37 cellular contexts compared by ENCODE assay signal in genomic region chr9:18753904-18754303, GRCh38.
"Had no signal": no experiment of that assay in that cellular context is flagged by ENCODE, and none has a peak within 500 bp of the region (broad histone marks: within the 10 kb centered on the region; RNA-seq: fewer than 3 reads in every experiment).

No MANE protein-coding gene starts in this region.

- H3K27ac Mint-ChIP-seq: activated B cell treated with CpG ODN at 0.5 μM for 24 hours; activated CD4-positive, alpha-beta memory T cell treated with anti-CD3 and anti-CD28 coated beads for 36 hours; activated CD4-positive, alpha-beta T cell treated with anti-CD3 and anti-CD28 coated beads, Interleukin-2, amount 10 ng/mL, durations not matched to agents 24 days and 14 days; activated CD8-positive, alpha-beta T cell treated with anti-CD3 and anti-CD28 coated beads for 36 hours; activated naive CD4-positive, alpha-beta T cell treated with anti-CD3 and anti-CD28 coated beads for 36 hours; activated naive CD4-positive, alpha-beta T cell treated with anti-CD3 and anti-CD28 coated beads, Interleukin-2, amount 50 U/mL, for 24 hours; activated naive CD8-positive, alpha-beta T cell; activated naive CD8-positive, alpha-beta T cell treated with anti-CD3 and anti-CD28 coated beads, Interleukin-2, amount 10 ng/mL, durations not matched to agents 7 days and 5 days; activated naive CD8-positive, alpha-beta T cell treated with anti-CD3 and anti-CD28 coated beads, Interleukin-2, amount 50 U/mL, for 24 hours; activated T-cell treated with anti-CD3 and anti-CD28 coated beads, Interleukin-2, amount 50 U/mL, for 72 hours; activated T-helper 1 cell treated with anti-CD3 and anti-CD28 coated beads, Interleukin-12 subunit alpha, Interleukin-12 subunit beta, Interleukin-2, Interleukin-4 antibody, amounts not matched to agents 30 ng/mL and 10 ng/mL and 1 ng/mL, durations not matched to agents 14 hours and 24 hours and 36 hours; activated T-helper 17 cell treated with anti-CD3 and anti-CD28 coated beads, Interleukin-2, amount 50 U/mL, for 72 hours; T-helper 1 cell treated with Interleukin-12 subunit alpha and Interleukin-12 subunit beta and Interleukin-4 antibody, amounts not matched to agents 30 μg/mL and 1 μg/mL, for 36 hours; T-helper 2 cell treated with Interferon-gamma antibody and Interleukin-4, amounts not matched to agents 5 μg/mL and 100 μg/mL, for 36 hours had no signal

- H3K27ac ChIP-seq: ascending aorta, cardiac muscle cell, VCaP had no signal

- H3K4me3 Mint-ChIP-seq: activated B cell treated with CpG ODN at 0.5 μM for 24 hours; activated CD4-positive, alpha-beta memory T cell treated with anti-CD3 and anti-CD28 coated beads for 36 hours; activated CD4-positive, alpha-beta T cell treated with anti-CD3 and anti-CD28 coated beads, Interleukin-2, amount 10 ng/mL, durations not matched to agents 24 days and 14 days; activated CD8-positive, alpha-beta T cell treated with anti-CD3 and anti-CD28 coated beads for 36 hours; activated naive CD4-positive, alpha-beta T cell treated with anti-CD3 and anti-CD28 coated beads for 36 hours; activated naive CD4-positive, alpha-beta T cell treated with anti-CD3 and anti-CD28 coated beads, Interleukin-2, amount 50 U/mL, for 24 hours; activated naive CD8-positive, alpha-beta T cell; activated naive CD8-positive, alpha-beta T cell treated with anti-CD3 and anti-CD28 coated beads, Interleukin-2, amount 10 ng/mL, durations not matched to agents 7 days and 5 days; activated naive CD8-positive, alpha-beta T cell treated with anti-CD3 and anti-CD28 coated beads, Interleukin-2, amount 50 U/mL, for 24 hours; activated T-cell treated with anti-CD3 and anti-CD28 coated beads, Interleukin-2, amount 50 U/mL, for 4 hours; activated T-cell treated with anti-CD3 and anti-CD28 coated beads, Interleukin-2, amount 50 U/mL, for 72 hours; activated T-helper 1 cell treated with anti-CD3 and anti-CD28 coated beads, Interleukin-12 subunit alpha, Interleukin-12 subunit beta, Interleukin-2, Interleukin-4 antibody, amounts not matched to agents 30 ng/mL and 10 ng/mL and 1 ng/mL, durations not matched to agents 14 hours and 24 hours and 36 hours; activated T-helper 17 cell treated with anti-CD3 and anti-CD28 coated beads, Interleukin-2, amount 50 U/mL, for 72 hours; brain; central memory CD8-positive, alpha-beta T cell; T-helper 1 cell treated with Interleukin-12 subunit alpha and Interleukin-12 subunit beta and Interleukin-4 antibody, amounts not matched to agents 30 μg/mL and 1 μg/mL, for 36 hours; T-helper 2 cell treated with Interferon-gamma antibody and Interleukin-4, amounts not matched to agents 5 μg/mL and 100 μg/mL, for 36 hours had no signal

- H3K36me3 ChIP-seq: cardiac muscle cell had no signal

- H3K36me3 Mint-ChIP-seq: activated CD4-positive, alpha-beta memory T cell treated with anti-CD3 and anti-CD28 coated beads for 36 hours; activated naive CD4-positive, alpha-beta T cell treated with anti-CD3 and anti-CD28 coated beads, Interleukin-2, amount 50 U/mL, for 24 hours; activated naive CD8-positive, alpha-beta T cell; activated naive CD8-positive, alpha-beta T cell treated with anti-CD3 and anti-CD28 coated beads, Interleukin-2, amount 10 ng/mL, durations not matched to agents 7 days and 5 days; brain had no signal

- H3K4me1 Mint-ChIP-seq: activated B cell treated with CpG ODN at 0.5 μM for 24 hours; activated CD4-positive, alpha-beta T cell treated with anti-CD3 and anti-CD28 coated beads, Interleukin-2, amount 10 ng/mL, durations not matched to agents 24 days and 14 days; activated naive CD4-positive, alpha-beta T cell treated with anti-CD3 and anti-CD28 coated beads, Interleukin-2, amount 50 U/mL, for 24 hours; activated naive CD8-positive, alpha-beta T cell treated with anti-CD3 and anti-CD28 coated beads, Interleukin-2, amount 10 ng/mL, durations not matched to agents 7 days and 5 days; activated naive CD8-positive, alpha-beta T cell treated with anti-CD3 and anti-CD28 coated beads, Interleukin-2, amount 50 U/mL, for 24 hours; activated T-helper 17 cell treated with anti-CD3 and anti-CD28 coated beads, Interleukin-2, amount 50 U/mL, for 72 hours; central memory CD8-positive, alpha-beta T cell had no signal

- DNase-seq: activated B cell treated with CpG ODN at 0.5 μM for 24 hours; activated CD4-positive, alpha-beta memory T cell treated with anti-CD3 and anti-CD28 coated beads for 36 hours; activated CD4-positive, alpha-beta T cell treated with anti-CD3 and anti-CD28 coated beads for 4 hours; activated CD4-positive, alpha-beta T cell treated with anti-CD3 and anti-CD28 coated beads, Interleukin-2, amount 10 ng/mL, durations not matched to agents 24 days and 14 days; activated CD4-positive, alpha-beta T cell treated with anti-CD3 and anti-CD28 coated beads, Interleukin-2, amount 50 U/mL, for 1 hour; activated CD4-positive, alpha-beta T cell treated with anti-CD3 and anti-CD28 coated beads, Interleukin-2, amount 50 U/mL, for 4 hours; activated CD4-positive, CD25-positive, alpha-beta regulatory T cell treated with anti-CD3 and anti-CD28 coated beads, Interleukin-2, amount 50 U/mL, for 72 hours; activated CD8-positive, alpha-beta memory T cell treated with anti-CD3 and anti-CD28 coated beads, Interleukin-2, amount 50 U/mL, for 4 hours; activated CD8-positive, alpha-beta T cell treated with anti-CD3 and anti-CD28 coated beads for 36 hours; activated effector memory CD4-positive, alpha-beta T cell treated with anti-CD3 and anti-CD28 coated beads, Interleukin-2, amount 50 U/mL, for 16 hours; activated gamma-delta T cell treated with Interleukin-2 at 50 U/mL for 16 hours; activated naive CD4-positive, alpha-beta T cell; activated naive CD4-positive, alpha-beta T cell treated with anti-CD3 and anti-CD28 coated beads for 36 hours; activated naive CD8-positive, alpha-beta T cell treated with anti-CD3 and anti-CD28 coated beads, Interleukin-2, amount 10 ng/mL, durations not matched to agents 7 days and 5 days; activated naive CD8-positive, alpha-beta T cell treated with anti-CD3 and anti-CD28 coated beads, Interleukin-2, amount 50 U/mL, for 24 hours; activated T-cell treated with anti-CD3 and anti-CD28 coated beads for 4 hours; activated T-cell treated with anti-CD3 and anti-CD28 coated beads, Interleukin-2, amount 50 U/mL, for 1 hour; activated T-cell treated with anti-CD3 and anti-CD28 coated beads, Interleukin-2, amount 50 U/mL, for 4 hours; activated T-cell treated with anti-CD3 and anti-CD28 coated beads, Interleukin-2, amount 50 U/mL, for 72 hours; amygdala; anterior cingulate cortex; caudate nucleus; cerebellar nuclear complex; T-helper 1 cell; T-helper 2 cell; T-helper 9 cell had no signal

- H3K9me3 ChIP-seq: ascending aorta had no signal

- H3K9me3 Mint-ChIP-seq: activated B cell treated with CpG ODN at 0.5 μM for 24 hours; activated CD4-positive, alpha-beta memory T cell treated with anti-CD3 and anti-CD28 coated beads for 36 hours; activated CD4-positive, alpha-beta T cell treated with anti-CD3 and anti-CD28 coated beads, Interleukin-2, amount 10 ng/mL, durations not matched to agents 24 days and 14 days; activated CD8-positive, alpha-beta T cell treated with anti-CD3 and anti-CD28 coated beads for 36 hours; activated naive CD4-positive, alpha-beta T cell treated with anti-CD3 and anti-CD28 coated beads for 36 hours; activated naive CD4-positive, alpha-beta T cell treated with anti-CD3 and anti-CD28 coated beads, Interleukin-2, amount 50 U/mL, for 24 hours; activated naive CD8-positive, alpha-beta T cell treated with anti-CD3 and anti-CD28 coated beads, Interleukin-2, amount 10 ng/mL, durations not matched to agents 7 days and 5 days; activated naive CD8-positive, alpha-beta T cell treated with anti-CD3 and anti-CD28 coated beads, Interleukin-2, amount 50 U/mL, for 24 hours; activated T-cell treated with anti-CD3 and anti-CD28 coated beads, Interleukin-2, amount 50 U/mL, for 4 hours; activated T-cell treated with anti-CD3 and anti-CD28 coated beads, Interleukin-2, amount 50 U/mL, for 72 hours; activated T-helper 1 cell treated with anti-CD3 and anti-CD28 coated beads, Interleukin-12 subunit alpha, Interleukin-12 subunit beta, Interleukin-2, Interleukin-4 antibody, amounts not matched to agents 30 ng/mL and 10 ng/mL and 1 ng/mL, durations not matched to agents 14 hours and 24 hours and 36 hours; activated T-helper 17 cell treated with anti-CD3 and anti-CD28 coated beads, Interleukin-2, amount 50 U/mL, for 72 hours; brain; central memory CD8-positive, alpha-beta T cell; T-helper 1 cell treated with Interleukin-12 subunit alpha and Interleukin-12 subunit beta and Interleukin-4 antibody, amounts not matched to agents 30 μg/mL and 1 μg/mL, for 36 hours; T-helper 2 cell treated with Interferon-gamma antibody and Interleukin-4, amounts not matched to agents 5 μg/mL and 100 μg/mL, for 36 hours had no signal

- H3K4me3 ChIP-seq: ascending aorta, cardiac muscle cell had no signal

- H3K4me1 ChIP-seq: ascending aorta had no signal

- H3K27me3 ChIP-seq: ascending aorta, cardiac muscle cell had no signal

- H3K27me3 Mint-ChIP-seq: activated B cell treated with CpG ODN at 0.5 μM for 24 hours; activated CD4-positive, alpha-beta memory T cell treated with anti-CD3 and anti-CD28 coated beads for 36 hours; activated CD4-positive, alpha-beta T cell treated with anti-CD3 and anti-CD28 coated beads, Interleukin-2, amount 10 ng/mL, durations not matched to agents 24 days and 14 days; activated CD8-positive, alpha-beta T cell treated with anti-CD3 and anti-CD28 coated beads for 36 hours; activated naive CD4-positive, alpha-beta T cell treated with anti-CD3 and anti-CD28 coated beads, Interleukin-2, amount 50 U/mL, for 24 hours; activated naive CD8-positive, alpha-beta T cell; activated naive CD8-positive, alpha-beta T cell treated with anti-CD3 and anti-CD28 coated beads, Interleukin-2, amount 50 U/mL, for 24 hours; central memory CD8-positive, alpha-beta T cell had no signal
